17 cellular contexts compared by ENCODE assay signal in the genomic region with DNA sequence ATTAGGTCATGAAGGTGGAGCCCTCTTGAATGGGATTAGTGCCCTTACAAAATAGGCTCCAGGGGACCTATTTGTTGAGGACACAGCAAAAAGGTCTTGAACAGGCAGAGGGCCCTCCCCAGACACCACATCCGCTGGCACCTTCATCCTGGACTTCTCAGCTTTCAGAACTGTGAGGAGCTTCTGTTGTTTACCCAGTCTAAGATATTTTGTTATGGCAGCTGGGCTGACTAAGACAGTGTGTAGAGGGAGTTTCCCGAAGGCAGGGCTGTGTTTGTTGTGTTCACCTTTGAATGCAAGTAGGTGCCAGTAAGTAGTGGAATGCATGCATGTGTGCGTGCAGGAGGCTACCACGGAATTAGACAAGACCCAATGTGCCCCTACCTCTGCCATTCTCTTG.
A peak's percentile ranks its signal among the peaks of the same experiment; 100 is the strongest.
DNase-seq lines count a peak whose midpoint lies in the region; ATAC-seq and TF ChIP-seq lines count a peak whose summit lies in the region.
"Had no signal": no experiment of that assay in that cellular context is flagged by ENCODE, and none has a peak within 500 bp of the region (broad histone marks: within the 10 kb centered on the region; RNA-seq: fewer than 3 reads in every experiment).

No MANE protein-coding gene starts in this region.

- peak; percentile 54 for DNase-seq in activated CD4-positive, alpha-beta memory T cell treated with anti-CD3 and anti-CD28 coated beads for 36 hours
- no peak for DNase-seq in activated CD4-positive, alpha-beta memory T cell treated with anti-CD3 and anti-CD28 coated beads, Interleukin-2, amount 10 ng/mL, durations not matched to agents 7 days and 5 days
- DNase-seq in Daoy (ENCODE audit: low read depth) = peak; percentile 10
- DNase-seq in mammary epithelial cell = peak; percentile 42
- peak; percentile 44 for DNase-seq in iris pigment epithelial cell (ENCODE audit: low read depth)
- DNase-seq in endothelial cell (ENCODE audit: low spot score) = no peak
- DNase-seq: DND-41, GDM1, KBM-7, NCI-H1436 treated with DMSO at 0.1 percent for 48 hours, NCI-H2029 treated with DMSO at 0.1 percent for 48 hours, NCI-H2171 treated with DMSO at 0.1 percent for 48 hours, NCI-H446 treated with DMSO at 0.1 percent for 48 hours had no signal

- H3K4me3 Mint-ChIP-seq in activated CD4-positive, alpha-beta memory T cell treated with anti-CD3 and anti-CD28 coated beads for 36 hours = no peak overlapping the region
- H3K4me3 Mint-ChIP-seq in activated CD4-positive, alpha-beta memory T cell treated with anti-CD3 and anti-CD28 coated beads, Interleukin-2, amount 10 ng/mL, durations not matched to agents 7 days and 5 days = no peak overlapping the region
- no peak overlapping the region for H3K4me3 Mint-ChIP-seq in endothelial cell (ENCODE audit: unreplicated experiment)
- H3K4me3 Mint-ChIP-seq: GM23338 had no signal

- in situ Hi-C loops in mammary epithelial cell (cut with MboI; ENCODE audit: low sequenced_read_pairs in 2 of 2) = no loop called here

- TF ChIP-seq CTCF in mammary epithelial cell (conservative IDR thresholded peaks at IDR 0.05 in 1 of 2, IDR thresholded peaks at IDR 0.05 in 1 of 2; ENCODE audit: extremely low read depth in 1 of 2, insufficient read depth in 1 of 2, low read depth in 1 of 2, low read length in 2 of 2) (no peak), endothelial cell (IDR thresholded peaks at IDR 0.05; ENCODE audit: unreplicated experiment) (no peak)

- no peaks in the 10 kb centered on the region for H3K36me3 ChIP-seq in mammary epithelial cell (ENCODE audit: insufficient read depth, low read length)

- peaks cover 16% of the 10 kb centered on the region for H3K4me1 Mint-ChIP-seq in activated CD4-positive, alpha-beta memory T cell treated with anti-CD3 and anti-CD28 coated beads for 36 hours (ENCODE audit: low read depth)
- peaks cover 20% of the 10 kb centered on the region for H3K4me1 Mint-ChIP-seq in activated CD4-positive, alpha-beta memory T cell treated with anti-CD3 and anti-CD28 coated beads, Interleukin-2, amount 10 ng/mL, durations not matched to agents 7 days and 5 days
- H3K4me1 Mint-ChIP-seq in endothelial cell (ENCODE audit: unreplicated experiment) = peaks cover 45% of the 10 kb centered on the region

- H3K36me3 Mint-ChIP-seq in activated CD4-positive, alpha-beta memory T cell treated with anti-CD3 and anti-CD28 coated beads for 36 hours = no peaks in the 10 kb centered on the region
- H3K36me3 Mint-ChIP-seq in activated CD4-positive, alpha-beta memory T cell treated with anti-CD3 and anti-CD28 coated beads, Interleukin-2, amount 10 ng/mL, durations not matched to agents 7 days and 5 days (ENCODE audit: low read depth) = no peaks in the 10 kb centered on the region
- H3K36me3 Mint-ChIP-seq in endothelial cell (ENCODE audit: low read depth, unreplicated experiment) = peaks cover 5% of the 10 kb centered on the region

- H3K79me2 ChIP-seq in mammary epithelial cell (ENCODE audit: insufficient read depth, low read length) = no peaks in the 10 kb centered on the region

- dilution Hi-C loops in mammary epithelial cell (cut with HindIII; ENCODE audit: low sequenced_read_pairs) = loop anchor here (5.0 kb wide), 2 partner anchors 49 to 106 kb away; a partner anchor contains a TSS

- peaks cover 12% of the 10 kb centered on the region for H3K27me3 Mint-ChIP-seq in activated CD4-positive, alpha-beta memory T cell treated with anti-CD3 and anti-CD28 coated beads for 36 hours
- peaks cover 20% of the 10 kb centered on the region for H3K27me3 Mint-ChIP-seq in activated CD4-positive, alpha-beta memory T cell treated with anti-CD3 and anti-CD28 coated beads, Interleukin-2, amount 10 ng/mL, durations not matched to agents 7 days and 5 days
- peaks cover 9% of the 10 kb centered on the region for H3K27me3 Mint-ChIP-seq in endothelial cell (ENCODE audit: unreplicated experiment)

- no peaks in the 10 kb centered on the region for H3K4me1 ChIP-seq in mammary epithelial cell (ENCODE audit: insufficient read depth, low read length)

- H3K9me3 Mint-ChIP-seq in activated CD4-positive, alpha-beta memory T cell treated with anti-CD3 and anti-CD28 coated beads for 36 hours = no peaks in the 10 kb centered on the region
- no peaks in the 10 kb centered on the region for H3K9me3 Mint-ChIP-seq in activated CD4-positive, alpha-beta memory T cell treated with anti-CD3 and anti-CD28 coated beads, Interleukin-2, amount 10 ng/mL, durations not matched to agents 7 days and 5 days
- no peaks in the 10 kb centered on the region for H3K9me3 Mint-ChIP-seq in endothelial cell (ENCODE audit: unreplicated experiment)
- H3K9me3 Mint-ChIP-seq: GM23338 had no signal

- no peak overlapping the region for H3K4me2 ChIP-seq in mammary epithelial cell (ENCODE audit: insufficient read depth, low read depth, low read length)
- H3K4me2 ChIP-seq: GM23338 had no signal

- no peaks in the 10 kb centered on the region for H3K9me3 ChIP-seq in mammary epithelial cell (replicated peaks; ENCODE audit: insufficient read depth, low read length)

- no peaks in the 10 kb centered on the region for H3K27me3 ChIP-seq in mammary epithelial cell (ENCODE audit: insufficient read depth, low read length)
- H3K27me3 ChIP-seq: BLaER1 treated with 17β-estradiol and CSF1 and Interleukin-3, amounts not matched to agents 10 nM and 100 nM had no signal

- BruUV-seq in mammary epithelial cell (replicated peaks; lab: Mats Ljungman, UMichigan) = no TSS peak

- no peak for ATAC-seq in HG02588 (IDR thresholded peaks at IDR 0.05; ENCODE audit: unreplicated experiment)
- ATAC-seq: GM23338 had no signal

- WGBS in mammary epithelial cell (ENCODE audit: low coverage, missing lambda C conversion rate) = 97% methylated on average over 4 of the region's 4 CpGs

- H4K20me1 ChIP-seq in mammary epithelial cell (ENCODE audit: insufficient read depth, low read length) = no peaks in the 10 kb centered on the region
- H4K20me1 ChIP-seq: BLaER1 treated with 17β-estradiol and CSF1 and Interleukin-3, amounts not matched to agents 10 nM and 100 nM had no signal

- H3K27ac Mint-ChIP-seq in activated CD4-positive, alpha-beta memory T cell treated with anti-CD3 and anti-CD28 coated beads for 36 hours = no peak overlapping the region
- no peak overlapping the region for H3K27ac Mint-ChIP-seq in activated CD4-positive, alpha-beta memory T cell treated with anti-CD3 and anti-CD28 coated beads, Interleukin-2, amount 10 ng/mL, durations not matched to agents 7 days and 5 days
- no peak overlapping the region for H3K27ac Mint-ChIP-seq in endothelial cell (ENCODE audit: unreplicated experiment)
- H3K27ac Mint-ChIP-seq: GM23338 had no signal

- POLR2A ChIA-PET in activated CD4-positive, alpha-beta memory T cell treated with anti-CD3 and anti-CD28 coated beads for 36 hours (lab: Charles Lee) = no interaction called here
- POLR2A ChIA-PET in activated CD4-positive, alpha-beta memory T cell treated with anti-CD3 and anti-CD28 coated beads, Interleukin-2, amount 10 ng/mL, durations not matched to agents 7 days and 5 days (lab: Charles Lee) = interaction anchor here (1.8 kb wide), 1 partner anchor 34 kb away, joined by 4 read pairs; no protein-coding TSS in a partner anchor

- intact Hi-C loops in activated CD4-positive, alpha-beta memory T cell treated with anti-CD3 and anti-CD28 coated beads for 36 hours (cut with micrococcal nuclease) = loop anchor here (5.0 kb wide), 1 partner anchor 1959 kb away; no protein-coding TSS in a partner anchor
- intact Hi-C loops in mammary epithelial cell (cut with micrococcal nuclease) = no loop called here

- no peak overlapping the region for H3K9ac ChIP-seq in mammary epithelial cell (ENCODE audit: insufficient read depth, low read length)
- H3K9ac ChIP-seq: BLaER1 treated with 17β-estradiol and CSF1 and Interleukin-3, amounts not matched to agents 10 nM and 100 nM had no signal

- CTCF ChIA-PET in activated CD4-positive, alpha-beta memory T cell treated with anti-CD3 and anti-CD28 coated beads for 36 hours (lab: Charles Lee) = interaction anchor here (0.9 to 7.3 kb wide), 5 partner anchors 15 to 107 kb away, joined by 3 to 270 read pairs (median 12); a partner anchor contains a TSS
- CTCF ChIA-PET in activated CD4-positive, alpha-beta memory T cell treated with anti-CD3 and anti-CD28 coated beads, Interleukin-2, amount 10 ng/mL, durations not matched to agents 7 days and 5 days (lab: Charles Lee) = interaction anchor here (1.1 kb wide), 1 partner anchor 56 kb away, joined by 8 read pairs; no protein-coding TSS in a partner anchor
- CTCF ChIA-PET in mammary epithelial cell (lab: Charles Lee; ENCODE audit: low non-redundant PET) = no interaction called here

- H3K4me3 ChIP-seq in mammary epithelial cell (replicated peaks in 1 of 3; ENCODE audit: insufficient read depth in 1 of 3, low read depth in 2 of 3, low read length in 3 of 3) = no peak overlapping the region
- H3K4me3 ChIP-seq: BLaER1 treated with 17β-estradiol and CSF1 and Interleukin-3, amounts not matched to agents 10 nM and 100 nM; GM23338 had no signal

- H2AFZ ChIP-seq in mammary epithelial cell (ENCODE audit: low read depth, low read length) = no peak overlapping the region
- H2AFZ ChIP-seq: GM23338 had no signal

- H3K27ac ChIP-seq in mammary epithelial cell (ENCODE audit: insufficient read depth, low read depth, low read length) = no peak overlapping the region
- H3K27ac ChIP-seq: RWPE1 had no signal

Comparison
In these comparisons a context has a peak if more than half of its experiments do, and no peak if none do; other contexts are left out.
1. DNase-seq: peak in activated CD4-positive, alpha-beta memory T cell treated with anti-CD3 and anti-CD28 coated beads for 36 hours (single experiment), Daoy (single experiment), mammary epithelial cell (single experiment) and iris pigment epithelial cell (single experiment); none in activated CD4-positive, alpha-beta memory T cell treated with anti-CD3 and anti-CD28 coated beads, Interleukin-2, amount 10 ng/mL, durations not matched to agents 7 days and 5 days (single experiment) and endothelial cell (single experiment).